ENCODE assay signal across 9 cellular contexts in the genomic region with DNA sequence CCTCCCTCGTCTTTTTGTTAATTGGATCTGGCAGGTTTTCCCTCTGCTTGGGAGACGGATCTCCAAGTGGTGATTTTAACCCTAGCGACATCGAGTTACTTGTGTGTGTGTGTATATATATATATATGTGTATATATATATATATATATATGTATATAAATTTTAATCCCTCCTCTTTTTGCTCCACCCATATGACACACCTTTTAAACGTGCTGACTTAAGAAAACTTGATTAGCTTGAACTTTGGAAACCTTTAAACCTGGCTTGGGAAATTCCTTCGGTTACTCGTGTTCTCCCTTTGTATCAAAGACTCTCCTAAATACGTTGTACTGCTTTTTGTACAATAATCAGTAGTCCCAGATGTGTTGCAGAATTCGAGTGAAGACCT. TPM values are rescaled to one million over a fixed set of nuclear protein-coding genes. Genes with fewer than 3 reads are reported as not detected.
DNase-seq lines count a peak whose midpoint lies in the region; ATAC-seq and TF ChIP-seq lines count a peak whose summit lies in the region.
"Had no signal": no experiment of that assay in that cellular context is flagged by ENCODE, and none has a peak within 500 bp of the region (broad histone marks: within the 10 kb centered on the region; RNA-seq: fewer than 3 reads in every experiment).

No MANE protein-coding gene starts in this region.

- intact Hi-C loops in heart left ventricle (cut with DNase I) (loop anchor here in 6 of 10 donors (1.0 to 10.0 kb wide), 7 partner anchors 57 to 277 kb away; a partner anchor contains a TSS), Right ventricle myocardium inferior (cut with DNase I) (loop anchor here (5.0 kb wide), 1 partner anchor 35 kb away; no protein-coding TSS in a partner anchor), MCF 10A (cut with micrococcal nuclease) (loop anchor here (10.0 kb wide), 1 partner anchor 57 kb away; no protein-coding TSS in a partner anchor), right lobe of liver (cut with DNase I) (no loop called here), uterus (cut with DNase I; ENCODE audit: low total_unique reads) (no loop called here), lower leg skin (cut with DNase I; ENCODE audit: low total_unique reads) (no loop called here)

- no peak overlapping the region for H3K27ac Mint-ChIP-seq in MCF 10A (ENCODE audit: low read depth, unreplicated experiment)
- H3K27ac Mint-ChIP-seq in effector memory CD8-positive, alpha-beta T cell, result no peak overlapping the region

- DNase-seq in heart left ventricle, result no peak
- DNase-seq in Right ventricle myocardium inferior (ENCODE audit: missing footprints), result no peak
- peak; percentile 27 for DNase-seq in MCF 10A (ENCODE audit: unreplicated experiment)
- no peak for DNase-seq in right lobe of liver
- no peak for DNase-seq in uterus
- DNase-seq in effector memory CD8-positive, alpha-beta T cell, result no peak
- DNase-seq in cerebellar nuclear complex (lab: John Stamatoyannopoulos, UW), result no peak
- no peak for DNase-seq in lower leg skin (ENCODE audit: low spot score in 2 of 2)
- DNase-seq: DMS153 had no signal

- H3K27ac ChIP-seq in heart left ventricle, result peak overlapping the region; percentile 90 to 98 (median 96)
- peak overlapping the region; percentile 94 to 95 (median 94) for H3K27ac ChIP-seq in right lobe of liver
- H3K27ac ChIP-seq in uterus, result peak overlapping the region; percentile 98 to 99

- H3K4me3 Mint-ChIP-seq in MCF 10A (ENCODE audit: unreplicated experiment), result no peak overlapping the region
- H3K4me3 Mint-ChIP-seq in effector memory CD8-positive, alpha-beta T cell, result no peak overlapping the region

- TF ChIP-seq POLR2A in heart left ventricle (IDR thresholded peaks at IDR 0.05) (no peak), right lobe of liver (IDR thresholded peaks at IDR 0.05) (no peak), uterus (IDR thresholded peaks at IDR 0.05) (no peak), lower leg skin (IDR thresholded peaks at IDR 0.05) (no peak)

- 1 to 2% (median 2%) methylated on average over 9 of the region's 9 CpGs for WGBS in heart left ventricle, 4 donors
- 1% methylated on average over 9 of the region's 9 CpGs for WGBS in right lobe of liver (ENCODE audit: insufficient coverage, low coverage, low lambda C conversion rate, missing lambda C conversion rate)
- 2 to 4% methylated on average over 9 of the region's 9 CpGs for WGBS in lower leg skin, 2 donors

- H3K36me3 Mint-ChIP-seq in MCF 10A (ENCODE audit: insufficient read depth, unreplicated experiment), result no peaks in the 10 kb centered on the region
- H3K36me3 Mint-ChIP-seq in effector memory CD8-positive, alpha-beta T cell (ENCODE audit: insufficient read depth), result no peaks in the 10 kb centered on the region

- H3K27me3 ChIP-seq in heart left ventricle (no peaks in the 10 kb centered on the region), right lobe of liver (no peaks in the 10 kb centered on the region), uterus (no peaks in the 10 kb centered on the region)

- H3K36me3 ChIP-seq in heart left ventricle, result no peaks in the 10 kb centered on the region
- H3K36me3 ChIP-seq in right lobe of liver, result no peaks in the 10 kb centered on the region
- H3K36me3 ChIP-seq in uterus, result no peaks in the 10 kb centered on the region

- BruUV-seq in MCF 10A (replicated peaks; lab: Mats Ljungman, UMichigan), result no TSS peak

- no peaks in the 10 kb centered on the region for H3K27me3 Mint-ChIP-seq in MCF 10A (ENCODE audit: insufficient read depth, unreplicated experiment)
- no peaks in the 10 kb centered on the region for H3K27me3 Mint-ChIP-seq in effector memory CD8-positive, alpha-beta T cell

- TF ChIP-seq CTCF in heart left ventricle (IDR thresholded peaks at IDR 0.05), result no peak
- no peak for TF ChIP-seq CTCF in MCF 10A (IDR thresholded peaks at IDR 0.05; ENCODE audit: unreplicated experiment)
- TF ChIP-seq CTCF in right lobe of liver (IDR thresholded peaks at IDR 0.05), result no peak
- no peak for TF ChIP-seq CTCF in uterus (IDR thresholded peaks at IDR 0.05)
- TF ChIP-seq CTCF in lower leg skin (IDR thresholded peaks at IDR 0.05), result no peak

- POLR2A ChIA-PET in MCF 10A (lab: Yijun Ruan, JAX), result interaction anchor here (0.5 to 6.0 kb wide), 20 partner anchors 9 to 641 kb away, joined by 3 to 63 read pairs (median 8); a partner anchor contains a TSS

- ATAC-seq in heart left ventricle, result no peak
- ATAC-seq in Right ventricle myocardium inferior, result no peak
- no peak for ATAC-seq in right lobe of liver
- no peak for ATAC-seq in effector memory CD8-positive, alpha-beta T cell (replicated peaks)

- H3K4me1 Mint-ChIP-seq in MCF 10A (ENCODE audit: insufficient read depth, unreplicated experiment), result peaks cover 29% of the 10 kb centered on the region
- peaks cover 30 to 36% of the 10 kb centered on the region in 2 donors for H3K4me1 Mint-ChIP-seq in effector memory CD8-positive, alpha-beta T cell (ENCODE audit: low read depth in 2 of 2)

- H3K4me3 ChIP-seq in heart left ventricle, result peak overlapping the region; percentile 76 to 99 (median 94)
- peak overlapping the region; percentile 66 to 88 (median 68) for H3K4me3 ChIP-seq in right lobe of liver
- H3K4me3 ChIP-seq in uterus, result peak overlapping the region; percentile 94 to 98
- no peak overlapping the region for H3K4me3 ChIP-seq in lower leg skin (ENCODE audit: low read depth, poor library complexity, severe bottlenecking)

- no peaks in the 10 kb centered on the region for H3K9me3 Mint-ChIP-seq in MCF 10A (ENCODE audit: unreplicated experiment)
- H3K9me3 Mint-ChIP-seq in effector memory CD8-positive, alpha-beta T cell, result no peaks in the 10 kb centered on the region

- peaks cover 0 to 57% (median 49%) of the 10 kb centered on the region in 12 donors for H3K4me1 ChIP-seq in heart left ventricle
- peaks cover 0 to 33% (median 11%) of the 10 kb centered on the region in 4 donors for H3K4me1 ChIP-seq in right lobe of liver
- H3K4me1 ChIP-seq in uterus, result peaks cover 0 to 5% of the 10 kb centered on the region in 2 donors

- CTCF ChIA-PET in MCF 10A (lab: Yijun Ruan, JAX), result interaction anchor here (0.6 kb wide), 1 partner anchor 14 kb away, joined by 3 read pairs; no protein-coding TSS in a partner anchor

- no peaks in the 10 kb centered on the region for H3K9me3 ChIP-seq in heart left ventricle
- no peaks in the 10 kb centered on the region for H3K9me3 ChIP-seq in right lobe of liver
- H3K9me3 ChIP-seq in uterus, result no peaks in the 10 kb centered on the region

RNA-seq across cellular contexts. Expression of a gene that starts 1.2 kb away (rescaled TPM):
- total RNA-seq in heart left ventricle (100 to 1,000 TPM in 7 of 9 donors, 10 to 100 TPM in 2; 77.3 to 139 (median 107) TPM), Right ventricle myocardium inferior (120 TPM), MCF 10A (2022) (73.1 and 86.0 TPM in 2 replicates), right lobe of liver (10 to 100 TPM; 35.1 to 60.1 (median 50.0) TPM), uterus (100 to 1,000 TPM in 1 of 4 donors, 10 to 100 TPM in 3; 36.9 to 110 (median 75.6) TPM), lower leg skin (10 to 100 TPM; 65.4 to 95.3 (median 81.6) TPM)
- 100 to 1,000 TPM in 1 of 2 donors, 10 to 100 TPM in 1; 42.4 to 143 TPM for polyA plus RNA-seq in heart left ventricle

Comparison
In these comparisons a context has a peak if more than half of its experiments do, and no peak if none do; other contexts are left out.
1. intact Hi-C loops: an anchor here in heart left ventricle (1.0 to 10.0 kb wide), Right ventricle myocardium inferior (5.0 kb wide) and MCF 10A (10.0 kb wide); none called in right lobe of liver, uterus and lower leg skin.